In the genomic region with DNA sequence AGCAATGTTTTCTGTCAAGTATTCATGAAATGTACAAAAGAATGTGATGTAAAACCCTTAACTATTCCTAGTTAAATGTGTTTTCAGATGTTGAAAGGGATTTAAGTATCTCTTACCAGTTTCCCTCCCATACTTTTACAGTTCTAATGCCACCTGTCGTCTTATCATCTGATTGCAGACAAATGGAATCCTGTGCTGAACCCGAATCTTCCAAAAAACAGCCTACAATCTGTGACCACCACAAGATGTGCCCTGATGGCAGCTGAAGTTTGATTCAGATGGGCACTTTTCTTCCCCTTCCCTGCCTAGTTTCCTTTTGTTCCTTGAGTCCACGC, we compare ENCODE assay signal across 11 cellular contexts. TPM values are rescaled to one million over a fixed set of nuclear protein-coding genes. Genes with fewer than 3 reads are reported as not detected.
DNase-seq lines count a peak whose midpoint lies in the region; ATAC-seq and TF ChIP-seq lines count a peak whose summit lies in the region.
"Had no signal": no experiment of that assay in that cellular context is flagged by ENCODE, and none has a peak within 500 bp of the region (broad histone marks: within the 10 kb centered on the region; RNA-seq: fewer than 3 reads in every experiment).

No MANE protein-coding gene starts in this region.

- peaks cover 3% of the 10 kb centered on the region for H3K27me3 Mint-ChIP-seq in activated CD8-positive, alpha-beta memory T cell treated with anti-CD3 and anti-CD28 coated beads, Interleukin-2, amount 10 ng/mL, durations not matched to agents 7 days and 5 days
- no peaks in the 10 kb centered on the region for H3K27me3 Mint-ChIP-seq in activated naive CD8-positive, alpha-beta T cell treated with anti-CD3 and anti-CD28 coated beads for 36 hours
- H3K27me3 Mint-ChIP-seq in nephron progenitor cell (ENCODE audit: low read depth, poor library complexity), result peaks cover 14% of the 10 kb centered on the region

- H3K9me3 ChIP-seq in Karpas-422 (ENCODE audit: low read length) (no peaks in the 10 kb centered on the region), left lung (no peaks in the 10 kb centered on the region), upper lobe of right lung (no peaks in the 10 kb centered on the region)
- H3K9me3 ChIP-seq: psoas muscle, uterus had no signal

- H3K4me2 ChIP-seq in Karpas-422 (ENCODE audit: low read depth, low read length, poor library complexity, severe bottlenecking), result peak overlapping the region; percentile 68

- H2AFZ ChIP-seq in Karpas-422 (ENCODE audit: low read length), result no peak overlapping the region
- H2AFZ ChIP-seq: GM23248 had no signal

- H3K36me3 ChIP-seq in Karpas-422 (ENCODE audit: insufficient read depth, low read length) (peaks cover 22% of the 10 kb centered on the region; the same call in 1 of the 2 replicates), left lung (peaks cover 0 to 49% of the 10 kb centered on the region in 2 donors), upper lobe of right lung (peaks cover 37% of the 10 kb centered on the region)
- H3K36me3 ChIP-seq: uterus had no signal

- CTCF ChIA-PET in activated CD8-positive, alpha-beta memory T cell treated with anti-CD3 and anti-CD28 coated beads, Interleukin-2, amount 10 ng/mL, durations not matched to agents 7 days and 5 days (lab: Charles Lee), result interaction anchor here (0.7 to 18.9 kb wide), 6 partner anchors 12 to 425 kb away, joined by 3 to 340 read pairs (median 6); partner anchors contain the start of gene TAF8

- peak overlapping the region; percentile 68 for H3K4me3 Mint-ChIP-seq in activated CD8-positive, alpha-beta memory T cell treated with anti-CD3 and anti-CD28 coated beads, Interleukin-2, amount 10 ng/mL, durations not matched to agents 7 days and 5 days
- H3K4me3 Mint-ChIP-seq in activated naive CD8-positive, alpha-beta T cell treated with anti-CD3 and anti-CD28 coated beads for 36 hours, result peak overlapping the region; percentile 97
- peak overlapping the region; percentile 98 for H3K4me3 Mint-ChIP-seq in nephron progenitor cell

- no peaks in the 10 kb centered on the region for H3K9me3 Mint-ChIP-seq in activated CD8-positive, alpha-beta memory T cell treated with anti-CD3 and anti-CD28 coated beads, Interleukin-2, amount 10 ng/mL, durations not matched to agents 7 days and 5 days (ENCODE audit: low read depth)
- no peaks in the 10 kb centered on the region for H3K9me3 Mint-ChIP-seq in activated naive CD8-positive, alpha-beta T cell treated with anti-CD3 and anti-CD28 coated beads for 36 hours
- no peaks in the 10 kb centered on the region for H3K9me3 Mint-ChIP-seq in nephron progenitor cell

- H3K4me1 ChIP-seq in Karpas-422 (ENCODE audit: low read length) (peaks cover 31% of the 10 kb centered on the region), left lung (peaks cover 9 to 40% of the 10 kb centered on the region in 2 donors), upper lobe of right lung (peaks cover 37% of the 10 kb centered on the region)

- no peak for DNase-seq in activated CD8-positive, alpha-beta memory T cell treated with anti-CD3 and anti-CD28 coated beads, Interleukin-2, amount 10 ng/mL, durations not matched to agents 7 days and 5 days
- DNase-seq in activated CD8-positive, alpha-beta memory T cell treated with anti-CD3 and anti-CD28 coated beads, Interleukin-2, amount 50 U/mL, for 4 hours, result no peak
- DNase-seq in Karpas-422 (no peak), nephron progenitor cell (no peak), left lung (no peak), upper lobe of right lung (no peak)
- no peak for DNase-seq in activated naive CD8-positive, alpha-beta T cell treated with anti-CD3 and anti-CD28 coated beads for 36 hours
- DNase-seq: GM23248, psoas muscle, uterus had no signal

- peaks cover 22% of the 10 kb centered on the region for H3K4me1 Mint-ChIP-seq in activated CD8-positive, alpha-beta memory T cell treated with anti-CD3 and anti-CD28 coated beads, Interleukin-2, amount 10 ng/mL, durations not matched to agents 7 days and 5 days
- peaks cover 25% of the 10 kb centered on the region for H3K4me1 Mint-ChIP-seq in activated naive CD8-positive, alpha-beta T cell treated with anti-CD3 and anti-CD28 coated beads for 36 hours
- H3K4me1 Mint-ChIP-seq in nephron progenitor cell, result peaks cover 32% of the 10 kb centered on the region

- H3K79me2 ChIP-seq in Karpas-422 (ENCODE audit: low read length), result peaks cover 23% of the 10 kb centered on the region

- H4K20me1 ChIP-seq in Karpas-422 (ENCODE audit: insufficient read depth, low read depth, low read length), result peaks cover 5% of the 10 kb centered on the region; the same call in 1 of the 2 replicates

- H3K27ac Mint-ChIP-seq in activated CD8-positive, alpha-beta memory T cell treated with anti-CD3 and anti-CD28 coated beads, Interleukin-2, amount 10 ng/mL, durations not matched to agents 7 days and 5 days, result peak overlapping the region; percentile 71
- H3K27ac Mint-ChIP-seq in activated naive CD8-positive, alpha-beta T cell treated with anti-CD3 and anti-CD28 coated beads for 36 hours, result peak overlapping the region; percentile 99
- H3K27ac Mint-ChIP-seq in nephron progenitor cell, result peak overlapping the region; percentile 94

- intact Hi-C loops in left lung (cut with DNase I), result no loop called here
- intact Hi-C loops in upper lobe of right lung (cut with DNase I), result loop anchor here (5.0 to 10.0 kb wide), 2 partner anchors 145 to 253 kb away; no protein-coding TSS in a partner anchor

- no peaks in the 10 kb centered on the region for H3K9me2 ChIP-seq in Karpas-422 (replicated peaks; ENCODE audit: insufficient read depth, low read length)

- TF ChIP-seq CTCF in nephron progenitor cell (IDR thresholded peaks at IDR 0.05) (no peak), left lung (IDR thresholded peaks at IDR 0.05) (no peak), upper lobe of right lung (IDR thresholded peaks at IDR 0.05) (no peak)

- H3K4me3 ChIP-seq in Karpas-422 (ENCODE audit: low read length) (peak overlapping the region; percentile 81; the same call in 1 of the 2 replicates), left lung (no peak overlapping the region), upper lobe of right lung (no peak overlapping the region)
- H3K4me3 ChIP-seq: uterus had no signal

- H3K36me3 Mint-ChIP-seq in activated CD8-positive, alpha-beta memory T cell treated with anti-CD3 and anti-CD28 coated beads, Interleukin-2, amount 10 ng/mL, durations not matched to agents 7 days and 5 days, result peaks cover 29% of the 10 kb centered on the region
- H3K36me3 Mint-ChIP-seq in activated naive CD8-positive, alpha-beta T cell treated with anti-CD3 and anti-CD28 coated beads for 36 hours, result peaks cover 22% of the 10 kb centered on the region
- peaks cover 26% of the 10 kb centered on the region for H3K36me3 Mint-ChIP-seq in nephron progenitor cell (ENCODE audit: low read depth)

- no peak for ATAC-seq in activated CD8-positive, alpha-beta memory T cell treated with anti-CD3 and anti-CD28 coated beads, Interleukin-2, amount 10 ng/mL, durations not matched to agents 7 days and 5 days
- ATAC-seq in left lung (no peak), upper lobe of right lung (no peak), HG02870 (IDR thresholded peaks at IDR 0.05; ENCODE audit: unreplicated experiment) (no peak)
- ATAC-seq: psoas muscle had no signal

- no peak overlapping the region for H3K27ac ChIP-seq in Karpas-422 (ENCODE audit: low read length)
- H3K27ac ChIP-seq in left lung, result peak overlapping the region in 1 of 2 donors; percentile 10
- no peak overlapping the region for H3K27ac ChIP-seq in upper lobe of right lung
- H3K27ac ChIP-seq: GM23248, psoas muscle, uterus had no signal

- peak overlapping the region; percentile 10; the same call in 1 of the 2 replicates for H3K9ac ChIP-seq in Karpas-422 (ENCODE audit: low read length)
- H3K9ac ChIP-seq: GM23248 had no signal

- H3K27me3 ChIP-seq in Karpas-422 (ENCODE audit: low read length) (no peaks in the 10 kb centered on the region), left lung (no peaks in the 10 kb centered on the region), upper lobe of right lung (no peaks in the 10 kb centered on the region)
- H3K27me3 ChIP-seq: uterus had no signal

RNA-seq across cellular contexts. Expression of gene TOMM6, which starts 1.9 kb away (rescaled TPM):
- 100 to 1,000 TPM; 161 to 219 TPM for total RNA-seq in activated CD8-positive, alpha-beta memory T cell treated with anti-CD3 and anti-CD28 coated beads, Interleukin-2, amount 10 ng/mL, durations not matched to agents 7 days and 5 days
- total RNA-seq in Karpas-422 (2014; rRNA removed; shearing (Covaris generic); ENCODE audit: low replicate concordance), result 119 and 229 TPM in 2 replicates
- 100 to 1,000 TPM; 423 to 429 TPM for total RNA-seq in activated naive CD8-positive, alpha-beta T cell treated with anti-CD3 and anti-CD28 coated beads for 36 hours
- total RNA-seq in left lung (100 to 1,000 TPM; 169 to 176 TPM), upper lobe of right lung (138 TPM)

RNA-seq across cellular contexts. Expression of gene PRICKLE4, which starts 8.8 kb away (rescaled TPM):
- total RNA-seq in activated CD8-positive, alpha-beta memory T cell treated with anti-CD3 and anti-CD28 coated beads, Interleukin-2, amount 10 ng/mL, durations not matched to agents 7 days and 5 days, result not detected
- 0.41 and 2.8 TPM in 2 replicates for total RNA-seq in Karpas-422 (2014; rRNA removed; shearing (Covaris generic); ENCODE audit: low replicate concordance)
- total RNA-seq in activated naive CD8-positive, alpha-beta T cell treated with anti-CD3 and anti-CD28 coated beads for 36 hours, result not detected
- total RNA-seq in left lung, result 10 to 100 TPM in 1 of 2 donors, 1 to 10 TPM in 1; 7.9 to 13.1 TPM
- total RNA-seq in upper lobe of right lung, result 14.2 TPM

RNA-seq across cellular contexts. Expression of gene FRS3, which starts 9.7 kb away (rescaled TPM):
- 1 to 10 TPM; 4.8 to 6.2 TPM for total RNA-seq in activated CD8-positive, alpha-beta memory T cell treated with anti-CD3 and anti-CD28 coated beads, Interleukin-2, amount 10 ng/mL, durations not matched to agents 7 days and 5 days
- 4.8 and 9.5 TPM in 2 replicates for total RNA-seq in Karpas-422 (2014; rRNA removed; shearing (Covaris generic); ENCODE audit: low replicate concordance)
- total RNA-seq in activated naive CD8-positive, alpha-beta T cell treated with anti-CD3 and anti-CD28 coated beads for 36 hours, result 1 to 10 TPM; 3.1 to 5.2 TPM
- total RNA-seq in left lung (1 to 10 TPM; 5.3 to 5.7 TPM), upper lobe of right lung (8.5 TPM)

RNA-seq across cellular contexts. Expression of gene PGC, which starts 42.2 kb away (rescaled TPM):
- not detected for total RNA-seq in activated CD8-positive, alpha-beta memory T cell treated with anti-CD3 and anti-CD28 coated beads, Interleukin-2, amount 10 ng/mL, durations not matched to agents 7 days and 5 days
- not detected in 2 replicates for total RNA-seq in Karpas-422 (2014; rRNA removed; shearing (Covaris generic); ENCODE audit: low replicate concordance)
- total RNA-seq in activated naive CD8-positive, alpha-beta T cell treated with anti-CD3 and anti-CD28 coated beads for 36 hours, result not detected
- total RNA-seq in left lung (100 to 1,000 TPM; 175 to 266 TPM), upper lobe of right lung (1,050 TPM)
- total RNA-seq: GM23248, psoas muscle had no signal

RNA-seq across cellular contexts. Expression of gene TFEB, which starts 53.9 kb away (rescaled TPM):
- total RNA-seq in activated CD8-positive, alpha-beta memory T cell treated with anti-CD3 and anti-CD28 coated beads, Interleukin-2, amount 10 ng/mL, durations not matched to agents 7 days and 5 days, result 10 to 100 TPM; 14.5 to 15.8 TPM
- total RNA-seq in Karpas-422 (2014; rRNA removed; shearing (Covaris generic); ENCODE audit: low replicate concordance), result 72.3 and 117 TPM in 2 replicates
- 10 to 100 TPM in 1 of 2 experiments, 1 to 10 TPM in 1; 9.3 to 11.5 TPM for total RNA-seq in activated naive CD8-positive, alpha-beta T cell treated with anti-CD3 and anti-CD28 coated beads for 36 hours
- 10 to 100 TPM; 22.0 to 37.0 TPM for total RNA-seq in left lung
- 40.3 TPM for total RNA-seq in upper lobe of right lung
